ENCODE assay signal across 1 cellular context in genomic region chr19:54418930-54419800, GRCh38.
A peak's percentile ranks its signal among the peaks of the same experiment; 100 is the strongest.
TF ChIP-seq lines count a peak whose summit lies in the region.

No MANE protein-coding gene starts in this region.

TF ChIP-seq in K562, 482 proteins besides CTCF, POLR2A, EP300 and RAD21:
- no peak for TF ChIP-seq TAF9B (IDR thresholded peaks at IDR 0.05; ENCODE audit: partially characterized antibody)
- TF ChIP-seq CUX1 (CRISPR knock-in tag; IDR thresholded peaks at IDR 0.05) = no peak
- TF ChIP-seq EGR1 (conservative IDR thresholded peaks at IDR 0.05) = no peak
- no peak for TF ChIP-seq PHF21A (IDR thresholded peaks at IDR 0.05; ENCODE audit: borderline replicate concordance, low read depth)
- TF ChIP-seq NFYB (IDR thresholded peaks at IDR 0.05; ENCODE audit: extremely low read depth, insufficient read length) = no peak
- TF ChIP-seq RBM25 (IDR thresholded peaks at IDR 0.05; ENCODE audit: low read depth, low read length, severe bottlenecking) = peak; percentile 60
- no peak for TF ChIP-seq RBM15 (IDR thresholded peaks at IDR 0.05; ENCODE audit: insufficient read depth, low read length)
- TF ChIP-seq PTTG1 (tag; IDR thresholded peaks at IDR 0.05; ENCODE audit: low read depth) = no peak
- peak; percentile 20; the same call in 1 of the 2 replicates for TF ChIP-seq SPI1 (IDR thresholded peaks at IDR 0.05; ENCODE audit: borderline replicate concordance, low read depth, low read length)
- no peak for TF ChIP-seq HLTF (IDR thresholded peaks at IDR 0.05)
- no peak for TF ChIP-seq CEBPB (tag; IDR thresholded peaks at IDR 0.05)
- TF ChIP-seq BCOR (IDR thresholded peaks at IDR 0.05) = peak; percentile 50; the same call in 1 of the 2 replicates
- TF ChIP-seq ZNF347 (CRISPR knock-in tag; IDR thresholded peaks at IDR 0.05; ENCODE audit: low read depth) = no peak
- 0 out of 2 replicates have a peak, but pooled peaks have one; percentile 24 for TF ChIP-seq ADNP (tag; IDR thresholded peaks at IDR 0.05)
- TF ChIP-seq, protein P1, sequence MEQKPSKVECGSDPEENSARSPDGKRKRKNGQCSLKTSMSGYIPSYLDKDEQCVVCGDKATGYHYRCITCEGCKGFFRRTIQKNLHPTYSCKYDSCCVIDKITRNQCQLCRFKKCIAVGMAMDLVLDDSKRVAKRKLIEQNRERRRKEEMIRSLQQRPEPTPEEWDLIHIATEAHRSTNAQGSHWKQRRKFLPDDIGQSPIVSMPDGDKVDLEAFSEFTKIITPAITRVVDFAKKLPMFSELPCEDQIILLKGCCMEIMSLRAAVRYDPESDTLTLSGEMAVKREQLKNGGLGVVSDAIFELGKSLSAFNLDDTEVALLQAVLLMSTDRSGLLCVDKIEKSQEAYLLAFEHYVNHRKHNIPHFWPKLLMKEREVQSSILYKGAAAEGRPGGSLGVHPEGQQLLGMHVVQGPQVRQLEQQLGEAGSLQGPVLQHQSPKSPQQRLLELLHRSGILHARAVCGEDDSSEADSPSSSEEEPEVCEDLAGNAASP (IDR thresholded peaks at IDR 0.05) = no peak
- TF ChIP-seq ETV1 (tag; conservative IDR thresholded peaks at IDR 0.05; ENCODE audit: low read depth) = peak; percentile 35; the same call in 1 of the 2 replicates
- TF ChIP-seq ZNF644 (tag; IDR thresholded peaks at IDR 0.05; ENCODE audit: low read depth) = no peak
- TF ChIP-seq FOXJ2 (tag; IDR thresholded peaks at IDR 0.05) = no peak
